Comparison of ENCODE assay signal across 8 cellular contexts in the genomic region with DNA sequence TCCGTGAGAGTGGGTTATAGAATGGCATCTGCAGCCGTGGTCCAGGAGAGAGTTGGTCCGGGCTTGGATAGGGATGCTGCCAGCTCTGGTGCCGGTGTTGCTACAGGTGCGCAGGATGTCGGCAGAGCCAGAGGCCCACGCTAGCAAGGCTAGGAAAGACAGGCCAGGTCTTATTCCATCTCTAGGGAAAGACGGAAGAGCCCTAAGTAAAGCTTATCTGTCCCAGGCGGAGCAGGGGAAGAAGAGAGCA.
DNase-seq lines count a peak whose midpoint lies in the region; ATAC-seq and TF ChIP-seq lines count a peak whose summit lies in the region.

No MANE protein-coding gene starts in this region.

- TF ChIP-seq CTCF in neutrophil (IDR thresholded peaks at IDR 0.05): no peak

- H3K9ac ChIP-seq in duodenal mucosa (ENCODE audit: low read depth in 1 of 2, low read length in 2 of 2): peak overlapping the region; percentile 29 to 91

- peak overlapping the region; percentile 67 to 79 for H3K4me3 ChIP-seq in duodenal mucosa (ENCODE audit: low read depth in 1 of 2, low read length in 2 of 2)
- peak overlapping the region; percentile 88 to 98 for H3K4me3 ChIP-seq in neutrophil (ENCODE audit: low read depth in 1 of 2, low read length in 1 of 2)

- ATAC-seq in GM21447 (IDR thresholded peaks at IDR 0.05; ENCODE audit: unreplicated experiment): no peak
- no peak for ATAC-seq in HG03457 (IDR thresholded peaks at IDR 0.05; ENCODE audit: unreplicated experiment)

- peaks cover 41 to 49% of the 10 kb centered on the region in 2 donors for H3K4me1 ChIP-seq in duodenal mucosa (ENCODE audit: control insufficient read depth in 1 of 2, insufficient read depth in 2 of 2, low read length in 2 of 2)
- peaks cover 28 to 37% of the 10 kb centered on the region in 2 experiments for H3K4me1 ChIP-seq in neutrophil (ENCODE audit: control insufficient read depth in 1 of 2, insufficient read depth in 1 of 2, low read depth in 1 of 2, low read length in 1 of 2)

- H3K36me3 ChIP-seq in KOPT-K1 (ENCODE audit: insufficient read depth, low read length) (peaks cover 29% of the 10 kb centered on the region), duodenal mucosa (ENCODE audit: control insufficient read depth in 1 of 2, insufficient read depth in 2 of 2, low read length in 2 of 2) (peaks cover 24% of the 10 kb centered on the region in 2 donors), neutrophil (peaks cover 41% of the 10 kb centered on the region)

- DNase-seq in NCI-H345 treated with DMSO at 0.1 percent for 48 hours (lab: John Stamatoyannopoulos, UW; ENCODE audit: unreplicated experiment) (peak; percentile 71), NCI-H345 (lab: John Stamatoyannopoulos, UW) (no peak), DMS153 (lab: John Stamatoyannopoulos, UW) (no peak)

- H3K27ac ChIP-seq in KOPT-K1 (ENCODE audit: low read depth, low read length, poor library complexity, severe bottlenecking) (peak overlapping the region; percentile 94), duodenal mucosa (ENCODE audit: low read depth, low read length) (peak overlapping the region; percentile 47), neutrophil (peak overlapping the region; percentile 94)

- H3K27me3 ChIP-seq in duodenal mucosa (ENCODE audit: control insufficient read depth in 1 of 2, insufficient read depth in 2 of 2, low read length in 2 of 2): no peaks in the 10 kb centered on the region
- no peaks in the 10 kb centered on the region for H3K27me3 ChIP-seq in neutrophil

- H3K9me3 ChIP-seq in KOPT-K1 (ENCODE audit: insufficient read depth, low read length, poor library complexity, severe bottlenecking) (no peaks in the 10 kb centered on the region), duodenal mucosa (ENCODE audit: control insufficient read depth in 1 of 2, low read length in 2 of 2) (no peaks in the 10 kb centered on the region), neutrophil (no peaks in the 10 kb centered on the region)
